Comparison of ENCODE assay signal across 29 cellular contexts in genomic region chr2:196725882-196726281, GRCh38.
DNase-seq lines count a peak whose midpoint lies in the region; ATAC-seq and TF ChIP-seq lines count a peak whose summit lies in the region.
"Had no signal": no experiment of that assay in that cellular context is flagged by ENCODE, and none has a peak within 500 bp of the region (broad histone marks: within the 10 kb centered on the region; RNA-seq: fewer than 3 reads in every experiment).

No MANE protein-coding gene starts in this region.

- H3K27me3 ChIP-seq in MM.1S (replicated peaks; ENCODE audit: insufficient read depth, low read length) (no peaks in the 10 kb centered on the region), adrenal gland (no peaks in the 10 kb centered on the region)
- H3K27me3 ChIP-seq: BE2C, breast epithelium, upper lobe of right lung had no signal

- 0 out of 2 replicates have a peak, but pooled peaks cover 7% of the 10 kb centered on the region for H3F3A ChIP-seq in MM.1S (ENCODE audit: insufficient read depth, low read length)

- H3K27ac Mint-ChIP-seq in activated T-cell treated with anti-CD3 and anti-CD28 coated beads, Interleukin-2, amount 50 U/mL, for 72 hours, result peak overlapping the region; percentile 58
- H3K27ac Mint-ChIP-seq in stimulated activated effector memory CD8-positive, alpha-beta T cell treated with anti-CD3 and anti-CD28 coated beads, Interleukin-12 subunit alpha, Interleukin-12 subunit beta, amount 100 ng/mL, for 72 hours, result no peak overlapping the region
- H3K27ac Mint-ChIP-seq: activated CD4-positive, alpha-beta T cell treated with anti-CD3 and anti-CD28 coated beads, Interleukin-2, amount 10 ng/mL, durations not matched to agents 7 days and 5 days; GM23338; HFFc6 had no signal

- no peak overlapping the region for H2AFZ ChIP-seq in MM.1S (ENCODE audit: low read length)
- H2AFZ ChIP-seq: GM23338 had no signal

- WGBS in adrenal gland, 4 donors, result 85 to 94% (median 89%) methylated on average over 4 of the region's 4 CpGs

- peak in 1 of 2 donors; percentile 5 for DNase-seq in activated T-cell treated with anti-CD3 and anti-CD28 coated beads, Interleukin-2, amount 50 U/mL, for 72 hours
- no peak for DNase-seq in activated T-cell treated with anti-CD3 and anti-CD28 coated beads, Interleukin-2, amount 50 U/mL, for 48 hours
- DNase-seq in MM.1S, result peak; percentile 57
- DNase-seq in stimulated activated effector memory CD8-positive, alpha-beta T cell treated with anti-CD3 and anti-CD28 coated beads, Interleukin-12 subunit alpha, Interleukin-12 subunit beta, amount 100 ng/mL, for 72 hours (ENCODE audit: low spot score in 2 of 2), result no peak
- no peak for DNase-seq in stimulated activated CD4-positive, alpha-beta T cell treated with anti-CD3 and anti-CD28 coated beads, Interleukin-2, amount 100 ng/mL, for 48 hours
- DNase-seq in adrenal gland, result no peak
- DNase-seq: activated CD4-positive, alpha-beta T cell treated with anti-CD3 and anti-CD28 coated beads, Interleukin-2, amount 10 ng/mL, durations not matched to agents 7 days and 5 days; activated T-cell treated with anti-CD3 and anti-CD28 coated beads for 4 hours; amygdala; BE2C; Caco-2; DMS79; effector CD8-positive, alpha-beta T cell; hippocampal formation; NCI-H1105; NCI-H1930; SK-N-SH; stimulated activated CD4-positive, alpha-beta T cell treated with anti-CD3 and anti-CD28 coated beads, Interleukin-1b, Interleukin-23, amount 100 ng/mL, for 48 hours; upper lobe of right lung had no signal

- H3K4me1 ChIP-seq in MM.1S (ENCODE audit: low read length) (peaks cover 10% of the 10 kb centered on the region; the same call in 1 of the 2 replicates), adrenal gland (replicated peaks in 1 of 2) (no peaks in the 10 kb centered on the region)
- H3K4me1 ChIP-seq: BE2C, breast epithelium, upper lobe of right lung had no signal

- H3K9me3 ChIP-seq in MM.1S (replicated peaks; ENCODE audit: insufficient read depth, low read length), result no peaks in the 10 kb centered on the region
- H3K9me3 ChIP-seq in adrenal gland (replicated peaks in 1 of 3), result no peaks in the 10 kb centered on the region
- H3K9me3 ChIP-seq: BE2C, breast epithelium, Caco-2, SK-N-SH, upper lobe of right lung had no signal

- H3K27me3 Mint-ChIP-seq in activated T-cell treated with anti-CD3 and anti-CD28 coated beads, Interleukin-2, amount 50 U/mL, for 72 hours (ENCODE audit: low read depth), result no peaks in the 10 kb centered on the region
- H3K27me3 Mint-ChIP-seq: activated CD4-positive, alpha-beta T cell treated with anti-CD3 and anti-CD28 coated beads, Interleukin-2, amount 10 ng/mL, durations not matched to agents 7 days and 5 days had no signal

- H3K79me2 ChIP-seq in MM.1S (ENCODE audit: low read length), result no peaks in the 10 kb centered on the region

- TF ChIP-seq POLR2A in adrenal gland (IDR thresholded peaks at IDR 0.05), result no peak

- no peak overlapping the region for H3K9ac ChIP-seq in MM.1S (ENCODE audit: low read length)
- H3K9ac ChIP-seq: SK-N-SH had no signal

- no peaks in the 10 kb centered on the region for H4K20me1 ChIP-seq in MM.1S (ENCODE audit: insufficient read depth, low read length)

- H3K4me1 Mint-ChIP-seq in activated T-cell treated with anti-CD3 and anti-CD28 coated beads, Interleukin-2, amount 50 U/mL, for 72 hours (ENCODE audit: low read depth), result no peaks in the 10 kb centered on the region
- H3K4me1 Mint-ChIP-seq in stimulated activated effector memory CD8-positive, alpha-beta T cell treated with anti-CD3 and anti-CD28 coated beads, Interleukin-12 subunit alpha, Interleukin-12 subunit beta, amount 100 ng/mL, for 72 hours, result no peaks in the 10 kb centered on the region
- H3K4me1 Mint-ChIP-seq: GM23338 had no signal

- no peak for TF ChIP-seq CTCF in MM.1S (IDR thresholded peaks at IDR 0.05; ENCODE audit: low read length)
- TF ChIP-seq CTCF in adrenal gland (IDR thresholded peaks at IDR 0.05), result no peak

- no peaks in the 10 kb centered on the region for H3K9me3 Mint-ChIP-seq in activated T-cell treated with anti-CD3 and anti-CD28 coated beads, Interleukin-2, amount 50 U/mL, for 72 hours
- no peaks in the 10 kb centered on the region for H3K9me3 Mint-ChIP-seq in stimulated activated effector memory CD8-positive, alpha-beta T cell treated with anti-CD3 and anti-CD28 coated beads, Interleukin-12 subunit alpha, Interleukin-12 subunit beta, amount 100 ng/mL, for 72 hours
- H3K9me3 Mint-ChIP-seq: activated CD4-positive, alpha-beta T cell treated with anti-CD3 and anti-CD28 coated beads, Interleukin-2, amount 10 ng/mL, durations not matched to agents 7 days and 5 days; GM23338; HFFc6 had no signal

- 0 out of 2 replicates have a peak overlapping the region, but pooled peaks have one; percentile 8 for H3K4me2 ChIP-seq in MM.1S (ENCODE audit: low read depth, low read length)
- H3K4me2 ChIP-seq: GM23338, SK-N-SH had no signal

- ATAC-seq in activated T-cell treated with anti-CD3 and anti-CD28 coated beads, Interleukin-2, amount 50 U/mL, for 72 hours (replicated peaks in 1 of 2), result peak; percentile 34 to 77
- ATAC-seq in GM21576 (IDR thresholded peaks at IDR 0.05; ENCODE audit: unreplicated experiment) (peak; percentile 58), GM19328 (IDR thresholded peaks at IDR 0.05; ENCODE audit: unreplicated experiment) (no peak)
- peak; percentile 75 for ATAC-seq in stimulated activated effector memory CD8-positive, alpha-beta T cell treated with anti-CD3 and anti-CD28 coated beads, Interleukin-12 subunit alpha, Interleukin-12 subunit beta, amount 100 ng/mL, for 72 hours
- ATAC-seq: esophagus mucosa, GM23338, HepG2, left lobe of liver, upper lobe of right lung had no signal

- peak overlapping the region in 1 of 2 donors; percentile 27 for H3K4me3 Mint-ChIP-seq in activated T-cell treated with anti-CD3 and anti-CD28 coated beads, Interleukin-2, amount 50 U/mL, for 72 hours
- H3K4me3 Mint-ChIP-seq in stimulated activated effector memory CD8-positive, alpha-beta T cell treated with anti-CD3 and anti-CD28 coated beads, Interleukin-12 subunit alpha, Interleukin-12 subunit beta, amount 100 ng/mL, for 72 hours, result no peak overlapping the region
- H3K4me3 Mint-ChIP-seq: activated CD4-positive, alpha-beta T cell treated with anti-CD3 and anti-CD28 coated beads, Interleukin-2, amount 10 ng/mL, durations not matched to agents 7 days and 5 days; GM23338; HFFc6 had no signal

- H3K4me3 ChIP-seq in MM.1S (ENCODE audit: low read length), result no peak overlapping the region
- no peak overlapping the region for H3K4me3 ChIP-seq in adrenal gland
- H3K4me3 ChIP-seq: breast epithelium, GM23338, skin epidermis, upper lobe of right lung had no signal

- intact Hi-C loops in adrenal gland (cut with DNase I), result no loop called here

- H3K36me3 ChIP-seq in MM.1S (replicated peaks; ENCODE audit: insufficient read depth, low read length), result no peaks in the 10 kb centered on the region
- H3K36me3 ChIP-seq in adrenal gland (replicated peaks in 1 of 2), result no peaks in the 10 kb centered on the region
- H3K36me3 ChIP-seq: breast epithelium, upper lobe of right lung had no signal

- H3K9me2 ChIP-seq in MM.1S (replicated peaks; ENCODE audit: insufficient read depth, low read length), result no peaks in the 10 kb centered on the region
- H3K9me2 ChIP-seq: SK-N-SH had no signal

- H3K36me3 Mint-ChIP-seq in activated T-cell treated with anti-CD3 and anti-CD28 coated beads, Interleukin-2, amount 50 U/mL, for 72 hours (ENCODE audit: insufficient read depth in 2 of 2), result peaks cover 4 to 10% of the 10 kb centered on the region in 2 donors
- no peaks in the 10 kb centered on the region for H3K36me3 Mint-ChIP-seq in stimulated activated effector memory CD8-positive, alpha-beta T cell treated with anti-CD3 and anti-CD28 coated beads, Interleukin-12 subunit alpha, Interleukin-12 subunit beta, amount 100 ng/mL, for 72 hours

- H3K27ac ChIP-seq in MM.1S (ENCODE audit: low read length) (no peak overlapping the region), adrenal gland (no peak overlapping the region)
- H3K27ac ChIP-seq: breast epithelium, HL-60, skin epidermis, upper lobe of right lung had no signal
